1 cellular context compared by ENCODE assay signal in the genomic region with DNA sequence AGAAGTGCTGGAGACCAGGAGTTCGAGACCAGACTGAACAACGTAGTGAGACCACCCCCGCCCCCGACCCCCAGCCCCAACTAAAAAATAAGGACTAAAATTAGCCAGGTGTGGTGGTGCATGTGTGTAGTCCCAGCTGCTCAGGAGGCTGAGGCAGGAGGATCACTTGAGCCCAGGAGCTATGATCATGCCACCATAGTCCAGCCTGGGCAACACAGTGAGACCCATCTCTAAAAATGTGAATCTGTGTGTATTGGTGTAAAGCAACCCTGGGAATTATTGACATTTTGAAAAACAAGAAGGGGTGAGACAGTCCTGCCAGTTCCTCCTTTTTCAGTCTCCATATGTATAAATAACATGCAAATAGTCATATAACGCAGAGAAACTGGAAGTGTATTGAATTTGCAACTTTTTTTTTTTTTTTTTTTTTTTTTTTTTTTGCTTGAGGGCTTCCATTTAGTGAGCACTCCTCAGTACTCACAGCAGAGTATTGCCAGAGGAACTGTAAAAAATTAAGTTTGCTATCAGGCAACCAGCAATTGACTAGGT.
TF ChIP-seq lines count a peak whose summit lies in the region.

No MANE protein-coding gene starts in this region.

TF ChIP-seq in endothelial cell of umbilical vein, 7 proteins besides CTCF, POLR2A, EP300 and RAD21:
- TF ChIP-seq EZH2 (IDR thresholded peaks at IDR 0.05; ENCODE audit: borderline replicate concordance, low read depth, low read length, severe bottlenecking): no peak
- TF ChIP-seq FOS (IDR thresholded peaks at IDR 0.05; ENCODE audit: borderline replicate concordance, insufficient read depth, low read length): no peak
- TF ChIP-seq, protein P1, sequence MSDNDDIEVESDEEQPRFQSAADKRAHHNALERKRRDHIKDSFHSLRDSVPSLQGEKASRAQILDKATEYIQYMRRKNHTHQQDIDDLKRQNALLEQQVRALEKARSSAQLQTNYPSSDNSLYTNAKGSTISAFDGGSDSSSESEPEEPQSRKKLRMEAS (IDR thresholded peaks at IDR 0.05; ENCODE audit: insufficient read depth, insufficient read length): no peak
- TF ChIP-seq POLR2AphosphoS5 (IDR thresholded peaks at IDR 0.05; ENCODE audit: insufficient read depth, low read depth, low read length): no peak
- no peak for TF ChIP-seq GATA2 (IDR thresholded peaks at IDR 0.05; ENCODE audit: insufficient read depth, insufficient read length, low read depth, low read length)
- TF ChIP-seq JUN (IDR thresholded peaks at IDR 0.05; ENCODE audit: borderline replicate concordance, insufficient read depth, insufficient read length, low read depth): no peak
- TF ChIP-seq MYC (IDR thresholded peaks at IDR 0.05; ENCODE audit: low read depth, low read length): no peak
